Comparison of ENCODE assay signal across 8 cellular contexts in genomic region chr1:39105061-39105840, GRCh38.
DNase-seq lines count a peak whose midpoint lies in the region; ATAC-seq and TF ChIP-seq lines count a peak whose summit lies in the region.

No MANE protein-coding gene starts in this region.

- H3K4me3 ChIP-seq in LNCaP clone FGC (ENCODE audit: low read depth, low read length): peak overlapping the region; percentile 81
- H3K4me3 ChIP-seq in kidney epithelial cell (ENCODE audit: low read depth, low read length): peak overlapping the region; percentile 74

- no peaks in the 10 kb centered on the region for H3K27me3 Mint-ChIP-seq in WTC11 (ENCODE audit: low read depth)
- no peaks in the 10 kb centered on the region for H3K27me3 Mint-ChIP-seq in central memory CD8-positive, alpha-beta T cell

- POLR2A ChIA-PET in WTC11 (lab: Charles Lee): interaction anchor here (1.8 to 4.3 kb wide), 2 partner anchors 28 to 36 kb away, joined by 9 to 20 read pairs; no protein-coding TSS in a partner anchor

- no peaks in the 10 kb centered on the region for H3K27me3 ChIP-seq in kidney epithelial cell (ENCODE audit: control insufficient read depth, insufficient read depth, low read length)

- H3K4me1 Mint-ChIP-seq in WTC11: peaks cover 40% of the 10 kb centered on the region
- H3K4me1 Mint-ChIP-seq in central memory CD8-positive, alpha-beta T cell: peaks cover 20% of the 10 kb centered on the region

- H3K36me3 Mint-ChIP-seq in WTC11: no peaks in the 10 kb centered on the region
- peaks cover 2% of the 10 kb centered on the region for H3K36me3 Mint-ChIP-seq in central memory CD8-positive, alpha-beta T cell (ENCODE audit: insufficient read depth)

- H3K4me3 Mint-ChIP-seq in WTC11: peak overlapping the region; percentile 71
- peak overlapping the region; percentile 85 for H3K4me3 Mint-ChIP-seq in central memory CD8-positive, alpha-beta T cell

- DNase-seq in AG20443 (ENCODE audit: low spot score) (peak; percentile 90), GM19238 (ENCODE audit: insufficient read length, low spot score) (peak; percentile 73), LNCaP clone FGC (ENCODE audit: low read depth) (no peak), WTC11 (ENCODE audit: low spot score) (peak; percentile 70), kidney epithelial cell (ENCODE audit: low read depth) (no peak)
- peak; percentile 30 to 35 for DNase-seq in central memory CD8-positive, alpha-beta T cell (ENCODE audit: low spot score in 2 of 2)
- peak; percentile 44 for DNase-seq in stimulated activated CD4-positive, alpha-beta T cell treated with anti-CD3 and anti-CD28 coated beads, Interleukin-1b, Interleukin-23, amount 100 ng/mL, for 48 hours

- CTCF ChIA-PET in WTC11 (lab: Charles Lee): interaction anchor here (0.5 to 7.6 kb wide), 9 partner anchors 27 to 434 kb away, joined by 3 to 90 read pairs (median 13); no protein-coding TSS in a partner anchor

- no peak overlapping the region for H3K27ac Mint-ChIP-seq in WTC11
- peak overlapping the region; percentile 39 for H3K27ac Mint-ChIP-seq in central memory CD8-positive, alpha-beta T cell (ENCODE audit: low read depth)

- no peaks in the 10 kb centered on the region for H3K36me3 ChIP-seq in kidney epithelial cell (ENCODE audit: control insufficient read depth, insufficient read depth, low read length)

- H3K9me3 Mint-ChIP-seq in WTC11: no peaks in the 10 kb centered on the region
- H3K9me3 Mint-ChIP-seq in central memory CD8-positive, alpha-beta T cell: no peaks in the 10 kb centered on the region

- TF ChIP-seq CTCF in LNCaP clone FGC (IDR thresholded peaks at IDR 0.05; ENCODE audit: control insufficient read depth, extremely low read depth, insufficient read depth): no peak
- TF ChIP-seq CTCF in WTC11 (IDR thresholded peaks at IDR 0.05): no peak
- TF ChIP-seq CTCF in kidney epithelial cell (IDR thresholded peaks at IDR 0.05; ENCODE audit: insufficient read depth, low read length, poor library complexity, severe bottlenecking): no peak

- ATAC-seq in WTC11 (peak; percentile 19), HG03469 (IDR thresholded peaks at IDR 0.05; ENCODE audit: unreplicated experiment) (no peak)
- ATAC-seq in central memory CD8-positive, alpha-beta T cell (replicated peaks; ENCODE audit: extremely low read depth, poor library complexity, severe bottlenecking): peak; percentile 78

TF ChIP-seq in WTC11, 78 proteins besides CTCF, POLR2A, EP300 and RAD21 (continues in another document):
- TF ChIP-seq IRF2 (CRISPR knock-in tag; IDR thresholded peaks at IDR 0.05; ENCODE audit: borderline replicate concordance, low read depth): no peak
- peak; percentile 49; the same call in 1 of the 2 replicates for TF ChIP-seq E2F5 (CRISPR knock-in tag; IDR thresholded peaks at IDR 0.05)
- TF ChIP-seq USF2 (CRISPR knock-in tag; IDR thresholded peaks at IDR 0.05): no peak; the same call in 1 of the 2 replicates
- TF ChIP-seq CREB1 (CRISPR knock-in tag; IDR thresholded peaks at IDR 0.05): no peak
- TF ChIP-seq SMAD4 (CRISPR knock-in tag; IDR thresholded peaks at IDR 0.05): no peak
- TF ChIP-seq, protein P1, sequence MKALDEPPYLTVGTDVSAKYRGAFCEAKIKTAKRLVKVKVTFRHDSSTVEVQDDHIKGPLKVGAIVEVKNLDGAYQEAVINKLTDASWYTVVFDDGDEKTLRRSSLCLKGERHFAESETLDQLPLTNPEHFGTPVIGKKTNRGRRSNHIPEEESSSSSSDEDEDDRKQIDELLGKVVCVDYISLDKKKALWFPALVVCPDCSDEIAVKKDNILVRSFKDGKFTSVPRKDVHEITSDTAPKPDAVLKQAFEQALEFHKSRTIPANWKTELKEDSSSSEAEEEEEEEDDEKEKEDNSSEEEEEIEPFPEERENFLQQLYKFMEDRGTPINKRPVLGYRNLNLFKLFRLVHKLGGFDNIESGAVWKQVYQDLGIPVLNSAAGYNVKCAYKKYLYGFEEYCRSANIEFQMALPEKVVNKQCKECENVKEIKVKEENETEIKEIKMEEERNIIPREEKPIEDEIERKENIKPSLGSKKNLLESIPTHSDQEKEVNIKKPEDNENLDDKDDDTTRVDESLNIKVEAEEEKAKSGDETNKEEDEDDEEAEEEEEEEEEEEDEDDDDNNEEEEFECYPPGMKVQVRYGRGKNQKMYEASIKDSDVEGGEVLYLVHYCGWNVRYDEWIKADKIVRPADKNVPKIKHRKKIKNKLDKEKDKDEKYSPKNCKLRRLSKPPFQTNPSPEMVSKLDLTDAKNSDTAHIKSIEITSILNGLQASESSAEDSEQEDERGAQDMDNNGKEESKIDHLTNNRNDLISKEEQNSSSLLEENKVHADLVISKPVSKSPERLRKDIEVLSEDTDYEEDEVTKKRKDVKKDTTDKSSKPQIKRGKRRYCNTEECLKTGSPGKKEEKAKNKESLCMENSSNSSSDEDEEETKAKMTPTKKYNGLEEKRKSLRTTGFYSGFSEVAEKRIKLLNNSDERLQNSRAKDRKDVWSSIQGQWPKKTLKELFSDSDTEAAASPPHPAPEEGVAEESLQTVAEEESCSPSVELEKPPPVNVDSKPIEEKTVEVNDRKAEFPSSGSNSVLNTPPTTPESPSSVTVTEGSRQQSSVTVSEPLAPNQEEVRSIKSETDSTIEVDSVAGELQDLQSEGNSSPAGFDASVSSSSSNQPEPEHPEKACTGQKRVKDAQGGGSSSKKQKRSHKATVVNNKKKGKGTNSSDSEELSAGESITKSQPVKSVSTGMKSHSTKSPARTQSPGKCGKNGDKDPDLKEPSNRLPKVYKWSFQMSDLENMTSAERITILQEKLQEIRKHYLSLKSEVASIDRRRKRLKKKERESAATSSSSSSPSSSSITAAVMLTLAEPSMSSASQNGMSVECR (CRISPR knock-in tag; IDR thresholded peaks at IDR 0.05; ENCODE audit: borderline replicate concordance): no peak
- TF ChIP-seq, protein P2, sequence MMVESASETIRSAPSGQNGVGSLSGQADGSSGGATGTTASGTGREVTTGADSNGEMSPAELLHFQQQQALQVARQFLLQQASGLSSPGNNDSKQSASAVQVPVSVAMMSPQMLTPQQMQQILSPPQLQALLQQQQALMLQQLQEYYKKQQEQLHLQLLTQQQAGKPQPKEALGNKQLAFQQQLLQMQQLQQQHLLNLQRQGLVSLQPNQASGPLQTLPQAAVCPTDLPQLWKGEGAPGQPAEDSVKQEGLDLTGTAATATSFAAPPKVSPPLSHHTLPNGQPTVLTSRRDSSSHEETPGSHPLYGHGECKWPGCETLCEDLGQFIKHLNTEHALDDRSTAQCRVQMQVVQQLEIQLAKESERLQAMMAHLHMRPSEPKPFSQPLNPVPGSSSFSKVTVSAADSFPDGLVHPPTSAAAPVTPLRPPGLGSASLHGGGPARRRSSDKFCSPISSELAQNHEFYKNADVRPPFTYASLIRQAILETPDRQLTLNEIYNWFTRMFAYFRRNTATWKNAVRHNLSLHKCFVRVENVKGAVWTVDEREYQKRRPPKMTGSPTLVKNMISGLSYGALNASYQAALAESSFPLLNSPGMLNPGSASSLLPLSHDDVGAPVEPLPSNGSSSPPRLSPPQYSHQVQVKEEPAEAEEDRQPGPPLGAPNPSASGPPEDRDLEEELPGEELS (CRISPR knock-in tag; IDR thresholded peaks at IDR 0.05): peak; percentile 49
- no peak for TF ChIP-seq ESRRA (CRISPR knock-in tag; IDR thresholded peaks at IDR 0.05; ENCODE audit: borderline replicate concordance)
- TF ChIP-seq USF1 (CRISPR knock-in tag; IDR thresholded peaks at IDR 0.05): 0 out of 2 replicates have a peak, but pooled peaks have one; percentile 13
- TF ChIP-seq E2F4 (CRISPR knock-in tag; IDR thresholded peaks at IDR 0.05; ENCODE audit: borderline replicate concordance, low read depth): no peak

Comparison
In these comparisons a context has a peak if more than half of its experiments do, and no peak if none do; other contexts are left out.
1. DNase-seq: peak in AG20443 (single experiment), GM19238 (single experiment), WTC11 (single experiment), central memory CD8-positive, alpha-beta T cell (2 of 2) and stimulated activated CD4-positive, alpha-beta T cell treated with anti-CD3 and anti-CD28 coated beads, Interleukin-1b, Interleukin-23, amount 100 ng/mL, for 48 hours (single experiment); none in LNCaP clone FGC (single experiment) and kidney epithelial cell (single experiment).